In the genomic region with DNA sequence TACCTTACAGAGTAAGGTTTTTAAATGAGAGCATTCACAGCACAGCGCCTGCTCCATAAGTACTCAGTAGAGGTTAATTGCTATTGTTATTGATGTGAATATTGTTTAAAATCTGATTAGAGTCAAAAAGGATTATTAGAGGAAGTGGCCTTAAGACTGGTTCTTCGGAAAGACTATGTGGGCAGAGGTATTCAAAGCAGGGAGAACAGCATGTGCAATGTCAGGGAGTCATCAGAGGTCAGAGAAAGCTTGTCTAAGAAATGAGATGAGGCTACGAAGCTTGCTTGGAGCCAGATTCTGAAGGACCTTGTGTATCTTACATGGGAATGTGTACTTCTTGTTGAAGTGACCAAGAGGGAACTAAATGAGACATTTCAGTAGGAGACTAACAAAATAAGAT, we compare ENCODE assay signal across 36 cellular contexts. TPM values are rescaled to one million over a fixed set of nuclear protein-coding genes. Genes with fewer than 3 reads are reported as not detected.
DNase-seq lines count a peak whose midpoint lies in the region; ATAC-seq and TF ChIP-seq lines count a peak whose summit lies in the region.
"Had no signal": no experiment of that assay in that cellular context is flagged by ENCODE, and none has a peak within 500 bp of the region (broad histone marks: within the 10 kb centered on the region; RNA-seq: fewer than 3 reads in every experiment).

No MANE protein-coding gene starts in this region.

- no peaks in the 10 kb centered on the region for H3K4me1 Mint-ChIP-seq in activated T-cell treated with anti-CD3 and anti-CD28 coated beads, Interleukin-2, amount 50 U/mL, for 72 hours (ENCODE audit: low read depth)
- H3K4me1 Mint-ChIP-seq in dendritic cell treated with granulocyte-macrophage colony-stimulating factor and Interleukin-4, amounts not matched to agents 40 ng/mL and 50 ng/mL, for 4 days (ENCODE audit: low read depth), result peaks cover 42% of the 10 kb centered on the region
- H3K4me1 Mint-ChIP-seq: immature natural killer cell had no signal

- H3K9me3 Mint-ChIP-seq in activated T-cell treated with anti-CD3 and anti-CD28 coated beads, Interleukin-2, amount 50 U/mL, for 72 hours, result no peaks in the 10 kb centered on the region
- H3K9me3 Mint-ChIP-seq in dendritic cell treated with granulocyte-macrophage colony-stimulating factor and Interleukin-4, amounts not matched to agents 40 ng/mL and 50 ng/mL, for 4 days, result peaks cover 8% of the 10 kb centered on the region
- H3K9me3 Mint-ChIP-seq: activated CD4-positive, alpha-beta memory T cell treated with anti-CD3 and anti-CD28 coated beads for 36 hours; activated T-helper 17 cell treated with anti-CD3 and anti-CD28 coated beads, Interleukin-2, amount 50 U/mL, for 72 hours; immature natural killer cell; neural crest cell had no signal

- no peaks in the 10 kb centered on the region for H3K36me3 ChIP-seq in body of pancreas (replicated peaks in 1 of 2; ENCODE audit: insufficient read depth in 1 of 2, low read depth in 2 of 2)
- H3K36me3 ChIP-seq in esophagus squamous epithelium, result peaks cover 0 to 10% (median 0%) of the 10 kb centered on the region in 3 donors
- H3K36me3 ChIP-seq: brain microvascular endothelial cell, pancreas had no signal

- intact Hi-C loops in dendritic cell treated with granulocyte-macrophage colony-stimulating factor and Interleukin-4, amounts not matched to agents 40 ng/mL and 50 ng/mL, for 4 days (cut with micrococcal nuclease), result no loop called here
- intact Hi-C loops in body of pancreas (cut with DNase I), result no loop called here
- intact Hi-C loops in esophagus squamous epithelium (cut with DNase I), result no loop called here

- no peak for DNase-seq in activated T-cell treated with anti-CD3 and anti-CD28 coated beads, Interleukin-2, amount 50 U/mL, for 72 hours
- no peak for DNase-seq in activated T-cell treated with anti-CD3 and anti-CD28 coated beads for 4 hours
- DNase-seq in body of pancreas, result no peak
- no peak for DNase-seq in esophagus squamous epithelium (lab: John Stamatoyannopoulos, UW)
- no peak for DNase-seq in activated naive CD4-positive, alpha-beta T cell (lab: John Stamatoyannopoulos, UW)
- DNase-seq: 8988T; activated CD4-positive, alpha-beta memory T cell treated with anti-CD3 and anti-CD28 coated beads for 36 hours; activated CD8-positive, alpha-beta memory T cell treated with anti-CD3 and anti-CD28 coated beads, Interleukin-2, amount 50 U/mL, for 48 hours; activated naive CD4-positive, alpha-beta T cell treated with anti-CD3 and anti-CD28 coated beads, Interleukin-2, amount 50 U/mL, for 16 hours; amniotic stem cell; brain microvascular endothelial cell; cerebellar nuclear complex; DMS79 treated with DMSO at 0.1 percent for 48 hours; GF-D8; HCEC 1CT; immature natural killer cell; KBM-7; left colon; mammary epithelial cell; NCI-H1105 treated with DMSO at 0.1 percent for 48 hours; NCI-H2029; NCI-H2227 treated with DMSO at 0.1 percent for 48 hours; NCI-H526 treated with DMSO at 0.1 percent for 48 hours; pancreas; retina; SHP77; stimulated activated naive CD4-positive, alpha-beta T cell; T-helper 2 cell had no signal

- H3K27me3 ChIP-seq in body of pancreas (no peaks in the 10 kb centered on the region), esophagus squamous epithelium (no peaks in the 10 kb centered on the region)
- H3K27me3 ChIP-seq: brain microvascular endothelial cell, pancreas had no signal

- TF ChIP-seq CTCF in body of pancreas (IDR thresholded peaks at IDR 0.05) (no peak), esophagus squamous epithelium (IDR thresholded peaks at IDR 0.05) (no peak)

- TF ChIP-seq POLR2A in body of pancreas (IDR thresholded peaks at IDR 0.05) (no peak), esophagus squamous epithelium (IDR thresholded peaks at IDR 0.05) (no peak)

- H3K9me3 ChIP-seq in body of pancreas, result no peaks in the 10 kb centered on the region
- H3K9me3 ChIP-seq in esophagus squamous epithelium, result no peaks in the 10 kb centered on the region
- H3K9me3 ChIP-seq: pancreas had no signal

- H3K27ac ChIP-seq in body of pancreas (no peak overlapping the region), esophagus squamous epithelium (no peak overlapping the region)
- H3K27ac ChIP-seq: brain microvascular endothelial cell, C4-2B, pancreas, skin epidermis had no signal

- H3K27me3 Mint-ChIP-seq in activated T-cell treated with anti-CD3 and anti-CD28 coated beads, Interleukin-2, amount 50 U/mL, for 72 hours (ENCODE audit: low read depth), result no peaks in the 10 kb centered on the region
- no peaks in the 10 kb centered on the region for H3K27me3 Mint-ChIP-seq in dendritic cell treated with granulocyte-macrophage colony-stimulating factor and Interleukin-4, amounts not matched to agents 40 ng/mL and 50 ng/mL, for 4 days
- H3K27me3 Mint-ChIP-seq: activated CD4-positive, alpha-beta memory T cell treated with anti-CD3 and anti-CD28 coated beads for 36 hours; activated T-helper 17 cell treated with anti-CD3 and anti-CD28 coated beads, Interleukin-2, amount 50 U/mL, for 72 hours had no signal

- H3K4me3 Mint-ChIP-seq in activated T-cell treated with anti-CD3 and anti-CD28 coated beads, Interleukin-2, amount 50 U/mL, for 72 hours, result no peak overlapping the region
- peak overlapping the region; percentile 14 for H3K4me3 Mint-ChIP-seq in dendritic cell treated with granulocyte-macrophage colony-stimulating factor and Interleukin-4, amounts not matched to agents 40 ng/mL and 50 ng/mL, for 4 days
- H3K4me3 Mint-ChIP-seq: activated CD4-positive, alpha-beta memory T cell treated with anti-CD3 and anti-CD28 coated beads for 36 hours; activated T-helper 17 cell treated with anti-CD3 and anti-CD28 coated beads, Interleukin-2, amount 50 U/mL, for 72 hours; immature natural killer cell; neural crest cell had no signal

- ATAC-seq in activated T-cell treated with anti-CD3 and anti-CD28 coated beads, Interleukin-2, amount 50 U/mL, for 72 hours (replicated peaks in 1 of 2), result no peak
- ATAC-seq in HG03432 (IDR thresholded peaks at IDR 0.05; ENCODE audit: unreplicated experiment) (peak; percentile 57), body of pancreas (no peak), HG03175 (IDR thresholded peaks at IDR 0.05; ENCODE audit: unreplicated experiment) (no peak)
- ATAC-seq: activated CD4-positive, CD25-positive, alpha-beta regulatory T cell treated with anti-CD3 and anti-CD28 coated beads, Interleukin-2, amount 50 U/mL, for 24 hours; activated T-helper 17 cell treated with anti-CD3 and anti-CD28 coated beads, Interleukin-2, amount 50 U/mL, for 72 hours; left colon; pancreas had no signal

- H3K27ac Mint-ChIP-seq in activated T-cell treated with anti-CD3 and anti-CD28 coated beads, Interleukin-2, amount 50 U/mL, for 72 hours, result peak overlapping the region; percentile 1
- peak overlapping the region; percentile 83 for H3K27ac Mint-ChIP-seq in dendritic cell treated with granulocyte-macrophage colony-stimulating factor and Interleukin-4, amounts not matched to agents 40 ng/mL and 50 ng/mL, for 4 days
- H3K27ac Mint-ChIP-seq: activated CD4-positive, alpha-beta memory T cell treated with anti-CD3 and anti-CD28 coated beads for 36 hours; activated T-helper 17 cell treated with anti-CD3 and anti-CD28 coated beads, Interleukin-2, amount 50 U/mL, for 72 hours; immature natural killer cell had no signal

- H3K4me1 ChIP-seq in body of pancreas (peaks cover 11% of the 10 kb centered on the region), esophagus squamous epithelium (no peaks in the 10 kb centered on the region)
- H3K4me1 ChIP-seq: pancreas had no signal

- peaks cover 2 to 7% of the 10 kb centered on the region in 2 donors for H3K36me3 Mint-ChIP-seq in activated T-cell treated with anti-CD3 and anti-CD28 coated beads, Interleukin-2, amount 50 U/mL, for 72 hours (ENCODE audit: insufficient read depth in 2 of 2)
- H3K36me3 Mint-ChIP-seq in dendritic cell treated with granulocyte-macrophage colony-stimulating factor and Interleukin-4, amounts not matched to agents 40 ng/mL and 50 ng/mL, for 4 days (ENCODE audit: low read depth), result peaks cover 18% of the 10 kb centered on the region

- 96 to 99% methylated on average over 3 of the region's 3 CpGs for WGBS in body of pancreas, 2 donors
- WGBS in esophagus squamous epithelium, 2 donors, result 84 to 96% methylated on average over 3 of the region's 3 CpGs

- H3K4me3 ChIP-seq in body of pancreas, result no peak overlapping the region
- H3K4me3 ChIP-seq in esophagus squamous epithelium, result no peak overlapping the region
- H3K4me3 ChIP-seq: pancreas, skin epidermis had no signal

RNA-seq across cellular contexts. Expression of gene PMS1, which starts 49.8 kb away (rescaled TPM):
- 10 to 100 TPM; 37.9 to 52.7 TPM for total RNA-seq in activated T-cell treated with anti-CD3 and anti-CD28 coated beads, Interleukin-2, amount 50 U/mL, for 72 hours
- total RNA-seq in body of pancreas, result 10 to 100 TPM; 17.6 to 20.1 TPM
- 10 to 100 TPM in 3 of 4 donors, 1 to 10 TPM in 1; 6.3 to 15.4 (median 13.2) TPM for total RNA-seq in esophagus squamous epithelium

RNA-seq across cellular contexts. Expression of gene ORMDL1, which starts 49.9 kb away (rescaled TPM):
- 100 to 1,000 TPM; 101 to 121 TPM for total RNA-seq in activated T-cell treated with anti-CD3 and anti-CD28 coated beads, Interleukin-2, amount 50 U/mL, for 72 hours
- total RNA-seq in body of pancreas (10 to 100 TPM; 61.7 to 68.9 TPM), esophagus squamous epithelium (10 to 100 TPM; 12.5 to 62.0 (median 38.7) TPM)
